1 cellular context compared by ENCODE assay signal in genomic region chr7:23003505-23004246, GRCh38.
TF ChIP-seq lines count a peak whose summit lies in the region.

No MANE protein-coding gene starts in this region.

TF ChIP-seq in IMR-90, 13 proteins besides CTCF, POLR2A, EP300 and RAD21:
- TF ChIP-seq MAFK (IDR thresholded peaks at IDR 0.05; ENCODE audit: low read depth, low read length) (no peak), NFE2L2 (IDR thresholded peaks at IDR 0.05; ENCODE audit: low read depth, low read length) (no peak), RFX5 (IDR thresholded peaks at IDR 0.05; ENCODE audit: low read depth, low read length) (no peak), CEBPB (IDR thresholded peaks at IDR 0.05; ENCODE audit: low read depth, low read length) (no peak), ELK1 (IDR thresholded peaks at IDR 0.05; ENCODE audit: borderline replicate concordance, low read depth, low read length) (no peak), CHD1 (IDR thresholded peaks at IDR 0.05; ENCODE audit: low read depth, low read length) (no peak), BHLHE40 (IDR thresholded peaks at IDR 0.05; ENCODE audit: low read depth, low read length) (no peak), MAZ (IDR thresholded peaks at IDR 0.05; ENCODE audit: borderline replicate concordance, low read depth, low read length) (no peak), USF2 (IDR thresholded peaks at IDR 0.05; ENCODE audit: low read depth, low read length) (no peak), FOS (IDR thresholded peaks at IDR 0.05; ENCODE audit: low read depth, low read length) (no peak), MXI1 (IDR thresholded peaks at IDR 0.05; ENCODE audit: borderline replicate concordance, low read depth, low read length) (no peak), RCOR1 (IDR thresholded peaks at IDR 0.05; ENCODE audit: insufficient replicate concordance, low read length) (no peak), SMC3 (IDR thresholded peaks at IDR 0.05; ENCODE audit: low read depth, low read length) (no peak)
TF ChIP-seq in IMR-90: peak in this region for 0.
